In genomic region chr16:68284847-68285246, GRCh38 we compare ENCODE assay signal across 8 cellular contexts. TPM values are rescaled to one million over a fixed set of nuclear protein-coding genes. Genes with fewer than 3 reads are reported as not detected.
DNase-seq lines count a peak whose midpoint lies in the region; ATAC-seq and TF ChIP-seq lines count a peak whose summit lies in the region.

No MANE protein-coding gene starts in this region.

- no peak overlapping the region for H3K4me3 ChIP-seq in lung
- H3K4me3 ChIP-seq in lower leg skin (ENCODE audit: low read depth, poor library complexity, severe bottlenecking): no peak overlapping the region

- in situ Hi-C loops in GM13976 (cut with MboI; ENCODE audit: low sequenced_read_pairs, unreplicated experiment): no loop called here

- 22 to 43% methylated on average over 5 of the region's 5 CpGs for WGBS in lung, 2 donors
- 65 to 67% methylated on average over 5 of the region's 5 CpGs for WGBS in lower leg skin, 2 donors

- H3K27me3 Mint-ChIP-seq in glutamatergic neuron (ENCODE audit: unreplicated experiment): peaks cover 4% of the 10 kb centered on the region

- no peak overlapping the region for H3K27ac Mint-ChIP-seq in glutamatergic neuron (ENCODE audit: unreplicated experiment)

- peaks cover 17% of the 10 kb centered on the region for H3K4me1 Mint-ChIP-seq in glutamatergic neuron (ENCODE audit: low read depth, unreplicated experiment)

- H3K36me3 ChIP-seq in lung (ENCODE audit: control insufficient read depth in 2 of 2, insufficient read depth in 2 of 2, low read length in 2 of 2): peaks cover 6 to 16% of the 10 kb centered on the region in 2 donors

- no peak for TF ChIP-seq CTCF in GM13976 (IDR thresholded peaks at IDR 0.05; ENCODE audit: borderline replicate concordance, control extremely low read depth, extremely low read depth, insufficient read depth, missing control alignments)
- no peak for TF ChIP-seq CTCF in lung (IDR thresholded peaks at IDR 0.05; ENCODE audit: control extremely low read depth, extremely low read depth)
- TF ChIP-seq CTCF in glutamatergic neuron (IDR thresholded peaks at IDR 0.05; ENCODE audit: partially characterized antibody, unreplicated experiment): no peak
- TF ChIP-seq CTCF in lower leg skin (IDR thresholded peaks at IDR 0.05): no peak

- intact Hi-C loops in lower leg skin (cut with DNase I; ENCODE audit: low total_unique reads): no loop called here

- peak overlapping the region; percentile 50 to 71 for H3K27ac ChIP-seq in lung (ENCODE audit: low read depth in 1 of 2, low read length in 1 of 2)

- H3K27me3 ChIP-seq in lung (ENCODE audit: control insufficient read depth, insufficient read depth): no peaks in the 10 kb centered on the region

- peaks cover 23 to 32% of the 10 kb centered on the region in 2 donors for H3K4me1 ChIP-seq in lung (ENCODE audit: control insufficient read depth in 2 of 2, insufficient read depth in 2 of 2, low read length in 2 of 2)

- peaks cover 0 to 1% of the 10 kb centered on the region in 2 donors for H3K9me3 ChIP-seq in lung (ENCODE audit: control insufficient read depth in 2 of 2, insufficient read depth in 1 of 2, low read length in 1 of 2)

- peak; percentile 44 for ATAC-seq in GM21737 (IDR thresholded peaks at IDR 0.05; ENCODE audit: unreplicated experiment)
- ATAC-seq in lung (ENCODE audit: insufficient read depth, low FRiP score): peak; percentile 21

- H3K9me3 Mint-ChIP-seq in glutamatergic neuron (ENCODE audit: unreplicated experiment): no peaks in the 10 kb centered on the region

- DNase-seq in GM13976 (ENCODE audit: low spot score) (peak; percentile 69), NOMO-1 treated with dmso at 0.1 percent for 144 hours (lab: John Stamatoyannopoulos, UW; ENCODE audit: unreplicated experiment) (peak; percentile 59), lung (ENCODE audit: low spot score) (no peak), glutamatergic neuron (no peak), kidney tubule cell (ENCODE audit: low spot score) (no peak), lower leg skin (ENCODE audit: low spot score in 2 of 2) (no peak), HPDE6-E6E7 (ENCODE audit: extremely low spot score) (no peak)

- no peak overlapping the region for H3K4me3 Mint-ChIP-seq in glutamatergic neuron (ENCODE audit: unreplicated experiment)

- H3K36me3 Mint-ChIP-seq in glutamatergic neuron (ENCODE audit: unreplicated experiment): peaks cover 3% of the 10 kb centered on the region

- TF ChIP-seq POLR2A in lower leg skin (IDR thresholded peaks at IDR 0.05): no peak

RNA-seq across cellular contexts. Expression of gene SLC7A6, which starts 20.5 kb away (rescaled TPM):
- 10 to 100 TPM; 25.8 to 36.2 TPM for total RNA-seq in lung
- 10 to 100 TPM in 1 of 2 donors, 1 to 10 TPM in 1; 8.9 to 14.2 TPM for polyA plus RNA-seq in lung
- total RNA-seq in glutamatergic neuron (ENCODE audit: unreplicated experiment): 78.1 TPM
- 10 to 100 TPM; 23.4 to 55.6 (median 37.4) TPM for total RNA-seq in lower leg skin

RNA-seq across cellular contexts. Expression of gene SLC7A6OS, which starts 25.9 kb away (rescaled TPM):
- total RNA-seq in lung (10 to 100 TPM; 17.3 to 18.9 TPM), glutamatergic neuron (ENCODE audit: unreplicated experiment) (25.2 TPM), lower leg skin (10 to 100 TPM; 10.1 to 14.9 (median 11.0) TPM)
- 1 to 10 TPM; 6.3 to 6.6 TPM for polyA plus RNA-seq in lung

RNA-seq across cellular contexts. Expression of gene PRMT7, which starts 26.0 kb away (rescaled TPM):
- total RNA-seq in lung (10 to 100 TPM; 38.6 to 55.5 TPM), glutamatergic neuron (ENCODE audit: unreplicated experiment) (62.7 TPM), lower leg skin (10 to 100 TPM; 29.9 to 62.4 (median 45.9) TPM)
- polyA plus RNA-seq in lung: 10 to 100 TPM; 20.3 to 38.3 TPM

RNA-seq across cellular contexts. Expression of gene PLA2G15, which starts 39.7 kb away (rescaled TPM):
- total RNA-seq in lung (10 to 100 TPM; 15.6 to 42.4 TPM), glutamatergic neuron (ENCODE audit: unreplicated experiment) (11.9 TPM), lower leg skin (10 to 100 TPM; 16.4 to 28.6 (median 22.3) TPM)
- polyA plus RNA-seq in lung: 10 to 100 TPM; 11.0 to 23.7 TPM

RNA-seq across cellular contexts. Expression of gene ESRP2, which starts 48.9 kb away (rescaled TPM):
- 10 to 100 TPM; 43.8 to 65.5 TPM for total RNA-seq in lung
- 10 to 100 TPM; 22.5 to 34.8 TPM for polyA plus RNA-seq in lung
- not detected for total RNA-seq in glutamatergic neuron (ENCODE audit: unreplicated experiment)
- 100 to 1,000 TPM in 2 of 4 donors, 10 to 100 TPM in 2; 84.3 to 120 (median 97.2) TPM for total RNA-seq in lower leg skin

Comparison
In these comparisons a context has a peak if more than half of its experiments do, and no peak if none do; other contexts are left out.
1. DNase-seq: peak in GM13976 (single experiment) and NOMO-1 treated with dmso at 0.1 percent for 144 hours (single experiment); none in lung (single experiment), glutamatergic neuron (single experiment), kidney tubule cell (single experiment), lower leg skin (0 of 2) and HPDE6-E6E7 (single experiment).